Comparison of ENCODE assay signal across 9 cellular contexts in the genomic region with DNA sequence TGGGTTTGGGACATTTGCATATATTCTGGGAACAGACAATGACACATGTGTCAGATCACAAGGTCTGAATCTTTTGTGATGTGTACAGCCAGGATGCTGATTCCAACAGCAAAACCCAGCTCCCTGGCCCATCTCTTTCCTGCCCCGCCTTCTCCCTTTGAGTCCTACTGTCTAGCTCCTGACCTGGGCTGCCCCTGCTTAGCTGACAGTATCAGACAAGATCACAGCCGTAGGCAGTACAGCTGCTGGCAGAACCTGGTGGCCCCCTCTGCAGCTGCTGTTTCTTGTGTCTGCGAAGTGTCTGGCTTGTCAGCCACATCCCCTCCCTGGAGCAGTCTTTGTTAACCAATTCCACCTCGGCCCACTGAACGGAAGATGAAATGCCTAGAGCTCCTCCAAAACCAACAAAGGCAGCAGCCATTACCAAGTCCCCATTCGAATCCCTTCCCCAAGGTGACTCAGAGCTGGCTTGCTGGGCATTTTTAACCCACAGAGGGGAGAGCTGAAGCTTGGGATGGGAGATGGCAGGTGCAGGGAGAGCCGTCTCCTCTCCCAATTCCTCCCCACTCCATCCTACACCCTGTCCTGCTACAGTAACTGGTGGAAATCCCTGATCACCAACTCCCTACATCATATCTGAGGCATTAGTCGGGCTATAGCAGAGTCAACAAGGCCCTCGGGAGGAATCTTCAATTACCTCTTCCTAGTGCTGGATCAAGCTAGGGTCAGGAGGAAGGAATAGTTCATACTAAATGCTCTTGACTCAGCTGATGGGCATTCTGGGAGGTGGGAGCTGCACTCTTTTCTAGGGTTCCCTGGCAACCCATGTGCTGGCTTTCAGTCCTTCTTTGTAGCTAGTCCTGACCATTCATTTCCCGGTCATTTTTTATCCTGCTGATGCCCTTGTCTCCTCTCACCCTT. TPM values are rescaled to one million over a fixed set of nuclear protein-coding genes. Genes with fewer than 3 reads are reported as not detected.
DNase-seq lines count a peak whose midpoint lies in the region; ATAC-seq, FAIRE-seq and TF ChIP-seq lines count a peak whose summit lies in the region.
"Had no signal": no experiment of that assay in that cellular context is flagged by ENCODE, and none has a peak within 500 bp of the region (broad histone marks: within the 10 kb centered on the region; RNA-seq: fewer than 3 reads in every experiment).

No MANE protein-coding gene starts in this region.

- H3K36me3 Mint-ChIP-seq in MCF 10A (ENCODE audit: insufficient read depth, unreplicated experiment): no peaks in the 10 kb centered on the region

- TF ChIP-seq CTCF in bronchial epithelial cell (IDR thresholded peaks at IDR 0.05; ENCODE audit: insufficient read depth, low read length, severe bottlenecking) (no peak), MCF 10A (IDR thresholded peaks at IDR 0.05; ENCODE audit: unreplicated experiment) (no peak)

- H3K27me3 ChIP-seq in bronchial epithelial cell (ENCODE audit: control insufficient read depth, insufficient read depth, low read length): peaks cover 5% of the 10 kb centered on the region

- DNase-seq in DMS 273 (lab: John Stamatoyannopoulos, UW; ENCODE audit: unreplicated experiment) (peak; percentile 59), DMS 273 treated with DMSO at 0.1 percent for 48 hours (lab: John Stamatoyannopoulos, UW) (no peak), NCI-H2171 treated with DMSO at 0.1 percent for 48 hours (lab: John Stamatoyannopoulos, UW) (peak; percentile 88), bronchial epithelial cell (ENCODE audit: low read depth) (no peak), renal cortical epithelial cell (ENCODE audit: low read depth) (peak; percentile 32), activated gamma-delta T cell (lab: John Stamatoyannopoulos, UW) (no peak), MCF 10A (ENCODE audit: unreplicated experiment) (no peak)
- DNase-seq: cortex of kidney had no signal

- H3K4me3 ChIP-seq in bronchial epithelial cell (ENCODE audit: low read depth, low read length): no peak overlapping the region

- POLR2A ChIA-PET in MCF 10A (lab: Yijun Ruan, JAX): interaction anchor here (0.9 kb wide), 1 partner anchor 9 kb away, joined by 4 read pairs; no protein-coding TSS in a partner anchor

- no peaks in the 10 kb centered on the region for H3K9me3 Mint-ChIP-seq in MCF 10A (ENCODE audit: unreplicated experiment)

- intact Hi-C loops in MCF 10A (cut with micrococcal nuclease): no loop called here

- no peaks in the 10 kb centered on the region for H3K4me1 Mint-ChIP-seq in MCF 10A (ENCODE audit: insufficient read depth, unreplicated experiment)

- H3K4me3 Mint-ChIP-seq in MCF 10A (ENCODE audit: unreplicated experiment): no peak overlapping the region

- FAIRE-seq in bronchial epithelial cell (lab: Jason Lieb, UNC): peak; percentile 55

- H3K36me3 ChIP-seq in bronchial epithelial cell (ENCODE audit: control insufficient read depth, insufficient read depth, low read length): no peaks in the 10 kb centered on the region

- no TSS peak for BruUV-seq in MCF 10A (replicated peaks; lab: Mats Ljungman, UMichigan)

- CTCF ChIA-PET in MCF 10A (lab: Yijun Ruan, JAX): interaction anchor here (1.2 kb wide), 1 partner anchor 63 kb away, joined by 7 read pairs; no protein-coding TSS in a partner anchor

- no peak overlapping the region for H3K27ac Mint-ChIP-seq in MCF 10A (ENCODE audit: low read depth, unreplicated experiment)

- no peak for ATAC-seq in GM18520 (IDR thresholded peaks at IDR 0.05; ENCODE audit: unreplicated experiment)

- H3K27me3 Mint-ChIP-seq in MCF 10A (ENCODE audit: insufficient read depth, unreplicated experiment): peaks cover 40% of the 10 kb centered on the region

RNA-seq across cellular contexts. Expression of gene PIPOX, which starts 5.8 kb away (rescaled TPM):
- total RNA-seq in bronchial epithelial cell (0.26 and 1.4 TPM in 2 replicates), renal cortical epithelial cell (0.94 TPM in 1 of 2 replicates, not detected in the other), MCF 10A (2022) (not detected in 2 replicates)

RNA-seq across cellular contexts. Expression of gene SEZ6, which starts 42.9 kb away (rescaled TPM):
- total RNA-seq in bronchial epithelial cell (not detected in 2 replicates), renal cortical epithelial cell (not detected in 2 replicates), MCF 10A (2022) (not detected in 2 replicates)

Comparison
In these comparisons a context has a peak if more than half of its experiments do, and no peak if none do; other contexts are left out.
1. DNase-seq: peak in DMS 273 (single experiment), NCI-H2171 treated with DMSO at 0.1 percent for 48 hours (single experiment) and renal cortical epithelial cell (single experiment); none in DMS 273 treated with DMSO at 0.1 percent for 48 hours (single experiment), bronchial epithelial cell (single experiment), activated gamma-delta T cell (single experiment) and MCF 10A (single experiment).